ENCODE assay signal across 1 cellular context in the genomic region with DNA sequence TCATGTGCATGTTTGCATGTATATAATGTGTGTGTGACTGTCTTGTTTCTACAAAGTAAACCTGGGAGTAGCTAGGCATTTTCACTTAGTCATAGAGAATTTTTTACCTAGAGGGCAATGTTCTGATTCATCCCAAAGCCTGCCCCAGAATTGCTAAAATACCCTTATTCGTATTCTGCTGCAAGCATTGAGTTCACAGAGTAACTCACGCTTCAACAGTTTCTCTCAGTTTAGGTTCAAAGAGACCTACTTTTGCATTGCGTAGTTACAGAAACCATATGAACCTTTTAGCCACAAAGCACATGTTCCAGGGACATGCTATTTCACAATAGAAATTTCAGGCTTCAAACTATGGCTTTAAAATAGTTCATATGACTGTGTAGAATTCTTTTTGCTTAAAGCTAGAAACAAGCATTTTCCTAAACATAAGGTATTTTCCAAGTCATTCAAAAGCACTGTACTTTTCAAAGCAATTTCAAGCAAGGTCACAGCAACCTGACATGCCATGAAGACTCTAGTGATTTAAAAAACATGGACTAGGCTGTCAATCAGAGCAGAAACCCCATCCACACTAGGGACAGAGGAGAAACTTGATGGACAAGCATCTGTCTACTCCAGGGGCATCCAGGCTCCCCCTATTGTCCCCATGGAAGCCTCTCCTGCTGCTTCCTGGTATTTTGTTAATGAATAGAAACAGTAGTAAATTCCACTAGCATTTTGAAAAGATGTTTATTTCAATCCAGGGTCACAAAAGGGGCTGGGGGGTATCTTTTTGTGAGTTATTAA.
TF ChIP-seq lines count a peak whose summit lies in the region.

No MANE protein-coding gene starts in this region.

TF ChIP-seq in HCT116, 20 proteins besides CTCF, POLR2A, EP300 and RAD21 (continued from another document):
- TF ChIP-seq, protein P1, sequence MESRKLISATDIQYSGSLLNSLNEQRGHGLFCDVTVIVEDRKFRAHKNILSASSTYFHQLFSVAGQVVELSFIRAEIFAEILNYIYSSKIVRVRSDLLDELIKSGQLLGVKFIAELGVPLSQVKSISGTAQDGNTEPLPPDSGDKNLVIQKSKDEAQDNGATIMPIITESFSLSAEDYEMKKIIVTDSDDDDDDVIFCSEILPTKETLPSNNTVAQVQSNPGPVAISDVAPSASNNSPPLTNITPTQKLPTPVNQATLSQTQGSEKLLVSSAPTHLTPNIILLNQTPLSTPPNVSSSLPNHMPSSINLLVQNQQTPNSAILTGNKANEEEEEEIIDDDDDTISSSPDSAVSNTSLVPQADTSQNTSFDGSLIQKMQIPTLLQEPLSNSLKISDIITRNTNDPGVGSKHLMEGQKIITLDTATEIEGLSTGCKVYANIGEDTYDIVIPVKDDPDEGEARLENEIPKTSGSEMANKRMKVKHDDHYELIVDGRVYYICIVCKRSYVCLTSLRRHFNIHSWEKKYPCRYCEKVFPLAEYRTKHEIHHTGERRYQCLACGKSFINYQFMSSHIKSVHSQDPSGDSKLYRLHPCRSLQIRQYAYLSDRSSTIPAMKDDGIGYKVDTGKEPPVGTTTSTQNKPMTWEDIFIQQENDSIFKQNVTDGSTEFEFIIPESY (IDR thresholded peaks at IDR 0.05; ENCODE audit: extremely low read depth, insufficient replicate concordance, low read length) = no peak
- no peak for TF ChIP-seq SIN3A (IDR thresholded peaks at IDR 0.05; ENCODE audit: low read depth)
- TF ChIP-seq JUND (IDR thresholded peaks at IDR 0.05) = no peak
- no peak for TF ChIP-seq SRF (IDR thresholded peaks at IDR 0.05; ENCODE audit: low read depth)
- no peak for TF ChIP-seq TCF7L2 (IDR thresholded peaks at IDR 0.05; ENCODE audit: borderline replicate concordance, extremely low read depth, insufficient read depth, insufficient read length)
- TF ChIP-seq CBX3 (IDR thresholded peaks at IDR 0.05; ENCODE audit: low read depth) = no peak
- TF ChIP-seq FOSL1 (IDR thresholded peaks at IDR 0.05; ENCODE audit: low read depth) = no peak
- TF ChIP-seq REST (IDR thresholded peaks at IDR 0.05; ENCODE audit: low read depth) = no peak
- TF ChIP-seq ATF3 (IDR thresholded peaks at IDR 0.05) = no peak
- no peak for TF ChIP-seq CEBPB (IDR thresholded peaks at IDR 0.05; ENCODE audit: low read depth)
- no peak for TF ChIP-seq EGR1 (IDR thresholded peaks at IDR 0.05; ENCODE audit: low read depth)
